8 cellular contexts compared by ENCODE assay signal in the genomic region with DNA sequence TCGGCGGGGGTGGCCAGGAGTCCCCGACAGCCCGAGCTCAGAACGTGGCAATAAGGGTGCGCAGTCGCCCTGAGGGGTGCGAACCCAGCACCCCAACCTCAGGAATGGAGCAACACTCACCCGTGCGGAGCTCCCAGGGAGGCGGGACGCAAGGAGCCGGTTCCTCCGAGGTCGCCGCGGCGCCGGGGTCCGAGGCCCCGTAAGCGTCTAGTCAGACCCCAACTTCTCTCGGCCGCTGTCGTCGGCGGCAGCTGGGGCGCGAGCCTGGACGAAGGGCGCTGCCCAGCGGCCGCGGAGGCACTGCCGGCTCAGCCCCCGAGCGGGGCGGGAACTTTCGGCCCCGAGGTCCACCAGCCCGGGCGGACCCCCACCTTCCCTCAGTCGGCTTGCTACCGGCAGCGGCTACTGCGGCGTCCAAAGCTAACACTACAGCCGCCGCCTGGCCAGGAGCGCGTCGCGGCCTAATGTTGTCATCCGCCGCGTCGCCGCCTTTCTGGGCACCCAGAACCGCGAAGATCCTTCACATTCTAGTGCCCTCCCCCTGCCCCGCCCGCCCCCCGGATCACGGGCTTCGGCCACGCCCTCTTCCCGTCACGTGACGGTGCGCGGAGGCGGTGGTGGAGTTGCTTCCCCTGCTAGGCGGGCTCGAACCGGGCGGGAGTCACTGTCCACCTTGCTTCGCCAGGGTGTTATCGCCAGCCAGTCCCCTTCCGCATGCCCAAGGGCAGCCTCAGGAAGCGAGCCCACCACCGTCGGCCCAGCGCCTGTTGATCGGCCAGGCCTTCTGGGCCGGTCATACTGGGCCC. TPM values are rescaled to one million over a fixed set of nuclear protein-coding genes. Genes with fewer than 3 reads are reported as not detected.
DNase-seq lines count a peak whose midpoint lies in the region; ATAC-seq and TF ChIP-seq lines count a peak whose summit lies in the region.

A gene with protein sequence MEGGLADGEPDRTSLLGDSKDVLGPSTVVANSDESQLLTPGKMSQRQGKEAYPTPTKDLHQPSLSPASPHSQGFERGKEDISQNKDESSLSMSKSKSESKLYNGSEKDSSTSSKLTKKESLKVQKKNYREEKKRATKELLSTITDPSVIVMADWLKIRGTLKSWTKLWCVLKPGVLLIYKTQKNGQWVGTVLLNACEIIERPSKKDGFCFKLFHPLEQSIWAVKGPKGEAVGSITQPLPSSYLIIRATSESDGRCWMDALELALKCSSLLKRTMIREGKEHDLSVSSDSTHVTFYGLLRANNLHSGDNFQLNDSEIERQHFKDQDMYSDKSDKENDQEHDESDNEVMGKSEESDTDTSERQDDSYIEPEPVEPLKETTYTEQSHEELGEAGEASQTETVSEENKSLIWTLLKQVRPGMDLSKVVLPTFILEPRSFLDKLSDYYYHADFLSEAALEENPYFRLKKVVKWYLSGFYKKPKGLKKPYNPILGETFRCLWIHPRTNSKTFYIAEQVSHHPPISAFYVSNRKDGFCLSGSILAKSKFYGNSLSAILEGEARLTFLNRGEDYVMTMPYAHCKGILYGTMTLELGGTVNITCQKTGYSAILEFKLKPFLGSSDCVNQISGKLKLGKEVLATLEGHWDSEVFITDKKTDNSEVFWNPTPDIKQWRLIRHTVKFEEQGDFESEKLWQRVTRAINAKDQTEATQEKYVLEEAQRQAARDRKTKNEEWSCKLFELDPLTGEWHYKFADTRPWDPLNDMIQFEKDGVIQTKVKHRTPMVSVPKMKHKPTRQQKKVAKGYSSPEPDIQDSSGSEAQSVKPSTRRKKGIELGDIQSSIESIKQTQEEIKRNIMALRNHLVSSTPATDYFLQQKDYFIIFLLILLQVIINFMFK (minus strand): TSS at position 495 of the 806 bp plus-strand sequence. CDS start 72,220 bp downstream, outside the sequence.

- H3K4me3 ChIP-seq in SK-N-SH (ENCODE audit: low read depth in 2 of 2, low read length in 1 of 2), result peak within 1 kb of the TSS; percentile 98 to 99
- H3K4me3 ChIP-seq in testis, result peak within 1 kb of the TSS; percentile 90 to 91

- peak; percentile 90 for DNase-seq in GM10266 (ENCODE audit: extremely low spot score)
- DNase-seq in NCI-H1048 (lab: John Stamatoyannopoulos, UW), result peak; percentile 72
- DNase-seq in SK-N-SH, result peak; percentile 96
- peak; percentile 27 for DNase-seq in glomerular endothelial cell (ENCODE audit: extremely low read depth, low read depth, low spot score)
- DNase-seq in omental fat pad (ENCODE audit: low spot score), result peak; percentile 97
- DNase-seq in testis, result peak; percentile 96

- H3K36me3 ChIP-seq in SK-N-SH (replicated peaks in 1 of 2; ENCODE audit: control insufficient read depth in 1 of 2, insufficient read depth in 2 of 2, low read length in 1 of 2), result no peaks in the 10 kb centered on the region
- no peaks in the 10 kb centered on the region for H3K36me3 ChIP-seq in testis (ENCODE audit: low read depth, missing control alignments)

- H3K9me3 ChIP-seq in SK-N-SH (no peaks in the 10 kb centered on the region), testis (no peaks in the 10 kb centered on the region)

- 3% methylated on average over 27 of the region's 85 CpGs for WGBS in SK-N-SH (ENCODE audit: low lambda C conversion rate)
- 0% methylated on average over 8 to 68 of the region's 85 CpGs for WGBS in testis, 2 donors

- peak within 1 kb of the TSS; percentile 96 for H3K4me3 Mint-ChIP-seq in activated naive CD4-positive, alpha-beta T cell treated with anti-CD3 and anti-CD28 coated beads, Interleukin-2, amount 50 U/mL, for 24 hours

- POLR2A ChIA-PET in SK-N-SH (lab: Yijun Ruan, JAX), result interaction anchor here (1.2 kb wide), 1 partner anchor 103 kb away, joined by 4 read pairs; no protein-coding TSS in a partner anchor

- peaks cover 7% of the 10 kb centered on the region for H3K36me3 Mint-ChIP-seq in activated naive CD4-positive, alpha-beta T cell treated with anti-CD3 and anti-CD28 coated beads, Interleukin-2, amount 50 U/mL, for 24 hours

- H3K9me2 ChIP-seq in SK-N-SH, result no peaks in the 10 kb centered on the region

- TF ChIP-seq CTCF in GM10266 (IDR thresholded peaks at IDR 0.05; ENCODE audit: control insufficient read depth, insufficient read depth, low read depth, missing control alignments) (peak; percentile 52), SK-N-SH (IDR thresholded peaks at IDR 0.05) (peak; percentile 32), omental fat pad (IDR thresholded peaks at IDR 0.05) (no peak), testis (IDR thresholded peaks at IDR 0.05) (no peak)

- no peaks in the 10 kb centered on the region for H3K27me3 Mint-ChIP-seq in activated naive CD4-positive, alpha-beta T cell treated with anti-CD3 and anti-CD28 coated beads, Interleukin-2, amount 50 U/mL, for 24 hours

- H3K27ac Mint-ChIP-seq in activated naive CD4-positive, alpha-beta T cell treated with anti-CD3 and anti-CD28 coated beads, Interleukin-2, amount 50 U/mL, for 24 hours, result peak within 1 kb of the TSS; percentile 98

- peaks cover 50% of the 10 kb centered on the region for H3K79me2 ChIP-seq in SK-N-SH (ENCODE audit: insufficient read depth)

- peaks cover 11 to 12% of the 10 kb centered on the region in 2 experiments; a peak in 3 of 4 replicates for H3K4me1 ChIP-seq in SK-N-SH (ENCODE audit: control insufficient read depth in 1 of 2, insufficient read depth in 2 of 2, low read depth in 1 of 2, low read length in 1 of 2)
- H3K4me1 ChIP-seq in testis, result peaks cover 4% of the 10 kb centered on the region

- ATAC-seq in HG02588 (IDR thresholded peaks at IDR 0.05; ENCODE audit: unreplicated experiment) (peak; percentile 80), omental fat pad (ENCODE audit: low FRiP score) (peak; percentile 97)

- TF ChIP-seq RAD21 in SK-N-SH (IDR thresholded peaks at IDR 0.05; ENCODE audit: low read length), result peak; percentile 44

- no peaks in the 10 kb centered on the region for H3K9me3 Mint-ChIP-seq in activated naive CD4-positive, alpha-beta T cell treated with anti-CD3 and anti-CD28 coated beads, Interleukin-2, amount 50 U/mL, for 24 hours

- peaks cover 12% of the 10 kb centered on the region for H3F3A ChIP-seq in SK-N-SH (replicated peaks; ENCODE audit: insufficient read depth)

- peak within 1 kb of the TSS; percentile 80 to 96 for H3K27ac ChIP-seq in SK-N-SH (ENCODE audit: low read depth in 2 of 2, low read length in 1 of 2)
- H3K27ac ChIP-seq in testis, result peak within 1 kb of the TSS; percentile 95

- CTCF ChIA-PET in SK-N-SH (lab: Yijun Ruan, JAX), result interaction anchor here (1.2 to 3.0 kb wide), 5 partner anchors 27 to 214 kb away, joined by 3 to 12 read pairs (median 4); no protein-coding TSS in a partner anchor

- H4K20me1 ChIP-seq in SK-N-SH (ENCODE audit: insufficient read depth), result no peaks in the 10 kb centered on the region

- intact Hi-C loops in testis (cut with DNase I; ENCODE audit: low total_unique reads), result no loop called here

- H3K9ac ChIP-seq in SK-N-SH, result peak within 1 kb of the TSS; percentile 92

- peaks cover 32% of the 10 kb centered on the region for H3K4me1 Mint-ChIP-seq in activated naive CD4-positive, alpha-beta T cell treated with anti-CD3 and anti-CD28 coated beads, Interleukin-2, amount 50 U/mL, for 24 hours

- H3K27me3 ChIP-seq in SK-N-SH (ENCODE audit: insufficient read depth) (no peaks in the 10 kb centered on the region), testis (no peaks in the 10 kb centered on the region)

- peak within 1 kb of the TSS; percentile 91 for H3K4me2 ChIP-seq in SK-N-SH

- peak within 1 kb of the TSS; percentile 90 for H2AFZ ChIP-seq in SK-N-SH (ENCODE audit: low read depth)

- TF ChIP-seq EP300 in SK-N-SH (IDR thresholded peaks at IDR 0.05; ENCODE audit: borderline replicate concordance in 1 of 2, low read depth in 1 of 2, low read length in 1 of 2), result 0 out of 4 replicates have a peak, but pooled peaks of 1 of the 2 experiments have one; percentile 20

- TF ChIP-seq POLR2A in testis (IDR thresholded peaks at IDR 0.05), result peak; percentile 45

TF ChIP-seq in SK-N-SH, 30 proteins besides CTCF, POLR2A, EP300 and RAD21 (continues in another document):
- TF ChIP-seq USF2 (IDR thresholded peaks at IDR 0.05; ENCODE audit: borderline replicate concordance, low read depth, low read length), result peak; percentile 87
- TF ChIP-seq, protein P1, sequence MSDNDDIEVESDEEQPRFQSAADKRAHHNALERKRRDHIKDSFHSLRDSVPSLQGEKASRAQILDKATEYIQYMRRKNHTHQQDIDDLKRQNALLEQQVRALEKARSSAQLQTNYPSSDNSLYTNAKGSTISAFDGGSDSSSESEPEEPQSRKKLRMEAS (IDR thresholded peaks at IDR 0.05; ENCODE audit: low read depth), result peak; percentile 88
- peak; percentile 62 for TF ChIP-seq ELF1 (IDR thresholded peaks at IDR 0.05)
- TF ChIP-seq YY1 (IDR thresholded peaks at IDR 0.05; ENCODE audit: low read depth), result 0 out of 2 replicates have a peak, but pooled peaks have one; percentile 10
- no peak for TF ChIP-seq RXRA (IDR thresholded peaks at IDR 0.05; ENCODE audit: borderline replicate concordance, low read depth)
- no peak; the same call in 1 of the 2 replicates for TF ChIP-seq SMC3 (IDR thresholded peaks at IDR 0.05; ENCODE audit: low read depth, low read length)
- no peak for TF ChIP-seq EZH2phosphoT487 (IDR thresholded peaks at IDR 0.05; ENCODE audit: borderline replicate concordance, low read depth)
- TF ChIP-seq TAF1 (IDR thresholded peaks at IDR 0.05; ENCODE audit: borderline replicate concordance, low read depth, low read length), result peak; percentile 74

RNA-seq across cellular contexts. Expression of the gene that starts here (rescaled TPM):
- polyA plus RNA-seq in SK-N-SH (2012; rRNA removed), result 9.5 and 10.6 TPM in 2 replicates
- polyA plus RNA-seq in SK-N-SH (2012; cell fraction: cytosol; rRNA removed), result 13.2 and 13.7 TPM in 2 replicates
- 12.0 and 18.9 TPM in 2 replicates for polyA plus RNA-seq in SK-N-SH (2012; cell fraction: nucleus; rRNA removed)
- total RNA-seq in glomerular endothelial cell, result 50.5 and 55.0 TPM in 2 replicates
- total RNA-seq in omental fat pad, result 10 to 100 TPM; 52.6 to 76.8 (median 65.2) TPM
- 10 to 100 TPM; 64.3 to 77.5 TPM for total RNA-seq in testis
- polyA plus RNA-seq in testis (ENCODE audit: insufficient read depth, low read depth, low replicate concordance), result 19.1 TPM

Comparison
In these comparisons a context has a peak if more than half of its experiments do, and no peak if none do; other contexts are left out.
1. Peak in every context shown above with its lines: DNase-seq, ATAC-seq, H3K4me3 ChIP-seq and H3K27ac ChIP-seq.
2. DNase-seq: peak in every context shown above with its lines; median percentile 97 in omental fat pad; 96 in SK-N-SH; 96 in testis; 90 in GM10266; 72 in NCI-H1048; 27 in glomerular endothelial cell.
3. CTCF ChIP-seq: peak in GM10266 (single experiment) and SK-N-SH (single experiment); none in omental fat pad (0 of 3) and testis (0 of 3).